Comparison of ENCODE assay signal across 10 cellular contexts in genomic region chr3:71127052-71127451, GRCh38.
DNase-seq lines count a peak whose midpoint lies in the region; ATAC-seq, FAIRE-seq and TF ChIP-seq lines count a peak whose summit lies in the region.
"Had no signal": no experiment of that assay in that cellular context is flagged by ENCODE, and none has a peak within 500 bp of the region (broad histone marks: within the 10 kb centered on the region; RNA-seq: fewer than 3 reads in every experiment).

No MANE protein-coding gene starts in this region.

- DNase-seq in Calu3 (no peak), psoas muscle (no peak), kidney (no peak)
- DNase-seq: mucosa of descending colon, PC-3 had no signal

- H3K4me2 ChIP-seq in SU-DHL-6 (ENCODE audit: low read depth, low read length, poor library complexity, severe bottlenecking): peak overlapping the region; percentile 92

- BruUV-seq in Calu3 (replicated peaks; lab: Mats Ljungman, UMichigan): no TSS peak

- no peaks in the 10 kb centered on the region for H3K27me3 Mint-ChIP-seq in Calu3 (ENCODE audit: unreplicated experiment)

- H3K9ac ChIP-seq in SU-DHL-6 (ENCODE audit: low read length) (no peak overlapping the region), kidney (ENCODE audit: low read length in 2 of 2) (peak overlapping the region in 1 of 2 donors; percentile 2)

- no peaks in the 10 kb centered on the region for H3K4me1 ChIP-seq in esophagus (ENCODE audit: control insufficient read depth in 2 of 2, insufficient read depth in 2 of 2, low read length in 1 of 2)
- H3K4me1 ChIP-seq in psoas muscle: peaks cover 23% of the 10 kb centered on the region
- H3K4me1 ChIP-seq in kidney (ENCODE audit: control insufficient read depth in 1 of 2, insufficient read depth in 1 of 2, low read depth in 1 of 2, low read length in 2 of 2): peaks cover 4 to 11% of the 10 kb centered on the region in 2 donors

- no peaks in the 10 kb centered on the region for H3K36me3 ChIP-seq in SU-DHL-6 (ENCODE audit: low read length)
- H3K36me3 ChIP-seq in esophagus (ENCODE audit: control insufficient read depth in 2 of 2, insufficient read depth in 2 of 2, low read length in 1 of 2): no peaks in the 10 kb centered on the region
- H3K36me3 ChIP-seq in psoas muscle (ENCODE audit: insufficient read depth in 1 of 2, low read depth in 1 of 2): no peaks in the 10 kb centered on the region
- no peaks in the 10 kb centered on the region for H3K36me3 ChIP-seq in kidney (ENCODE audit: control insufficient read depth in 1 of 2, insufficient read depth in 2 of 2, low read length in 2 of 2)

- intact Hi-C loops in Calu3 (cut with micrococcal nuclease; ENCODE audit: unreplicated experiment): no loop called here
- intact Hi-C loops in psoas muscle (cut with DNase I): no loop called here
- intact Hi-C loops in kidney (cut with DNase I): no loop called here

- no peak overlapping the region for H3K4me3 ChIP-seq in SU-DHL-6 (ENCODE audit: insufficient read depth, low read length, poor library complexity, severe bottlenecking)
- peak overlapping the region in 1 of 2 donors; percentile 71 for H3K4me3 ChIP-seq in esophagus (ENCODE audit: low read depth in 1 of 2, low read length in 2 of 2)
- H3K4me3 ChIP-seq in psoas muscle: peak overlapping the region; percentile 19
- peak overlapping the region in 1 of 2 donors; percentile 2 for H3K4me3 ChIP-seq in kidney (ENCODE audit: low read length in 2 of 2)
- H3K4me3 ChIP-seq: mucosa of descending colon had no signal

- peaks cover 58% of the 10 kb centered on the region for H3K79me2 ChIP-seq in SU-DHL-6 (ENCODE audit: insufficient read depth, low read length)

- peaks cover 25% of the 10 kb centered on the region for H3K36me3 Mint-ChIP-seq in Calu3 (ENCODE audit: insufficient read depth, unreplicated experiment)

- H3K9me3 ChIP-seq in SU-DHL-6 (ENCODE audit: insufficient read depth, low read length) (no peaks in the 10 kb centered on the region), esophagus (ENCODE audit: control insufficient read depth in 2 of 2, insufficient read depth in 1 of 2, low read depth in 1 of 2, low read length in 1 of 2) (no peaks in the 10 kb centered on the region), psoas muscle (no peaks in the 10 kb centered on the region), kidney (ENCODE audit: control insufficient read depth in 1 of 2, low read length in 2 of 2) (no peaks in the 10 kb centered on the region)
- H3K9me3 ChIP-seq: mucosa of descending colon had no signal

- ATAC-seq in psoas muscle (no peak), HG02798 (IDR thresholded peaks at IDR 0.05; ENCODE audit: poor library complexity, unreplicated experiment) (no peak), GM21515 (IDR thresholded peaks at IDR 0.05; ENCODE audit: unreplicated experiment) (no peak), HG03159 (IDR thresholded peaks at IDR 0.05; ENCODE audit: unreplicated experiment) (no peak)
- ATAC-seq: PC-3 had no signal

- H3K9me2 ChIP-seq in SU-DHL-6 (replicated peaks; ENCODE audit: insufficient read depth, low read length): no peaks in the 10 kb centered on the region

- H3K27me3 ChIP-seq in SU-DHL-6 (ENCODE audit: low read length): no peaks in the 10 kb centered on the region
- no peaks in the 10 kb centered on the region for H3K27me3 ChIP-seq in esophagus (ENCODE audit: control insufficient read depth in 1 of 2, insufficient read depth in 2 of 2, low read length in 2 of 2)
- no peaks in the 10 kb centered on the region for H3K27me3 ChIP-seq in psoas muscle (ENCODE audit: insufficient read depth in 3 of 3, low read length in 2 of 3)

- H3K27ac ChIP-seq in SU-DHL-6 (ENCODE audit: low read depth, low read length): no peak overlapping the region
- peak overlapping the region; percentile 49 to 70 for H3K27ac ChIP-seq in esophagus (ENCODE audit: low read depth in 2 of 2, low read length in 1 of 2)
- peak overlapping the region; percentile 42 for H3K27ac ChIP-seq in psoas muscle
- no peak overlapping the region for H3K27ac ChIP-seq in kidney (ENCODE audit: low read depth in 2 of 2, low read length in 2 of 2)

- H3K9me3 Mint-ChIP-seq in Calu3 (ENCODE audit: low read depth, unreplicated experiment): no peaks in the 10 kb centered on the region

- no peak overlapping the region for H2AFZ ChIP-seq in SU-DHL-6 (ENCODE audit: low read depth, low read length, severe bottlenecking)

- no peak for FAIRE-seq in kidney (lab: Jason Lieb, UNC)

- TF ChIP-seq CTCF in Calu3 (IDR thresholded peaks at IDR 0.05; ENCODE audit: unreplicated experiment) (no peak), SU-DHL-6 (IDR thresholded peaks at IDR 0.05; ENCODE audit: insufficient read depth, low read length, poor library complexity, severe bottlenecking) (no peak), psoas muscle (IDR thresholded peaks at IDR 0.05) (no peak), kidney (IDR thresholded peaks at IDR 0.05; ENCODE audit: borderline replicate concordance, extremely low read depth, insufficient read depth) (no peak)

- WGBS in esophagus, 2 donors: 40 to 43% methylated on average over 4 of the region's 4 CpGs
- WGBS in psoas muscle, 3 donors: 67 to 83% (median 80%) methylated on average over 4 of the region's 4 CpGs

- no peaks in the 10 kb centered on the region for H4K20me1 ChIP-seq in SU-DHL-6 (ENCODE audit: low read depth, low read length)

- CTCF ChIA-PET in Calu3 (lab: Charles Lee): interaction anchor here (0.7 to 1.0 kb wide), 2 partner anchors 88 to 410 kb away, joined by 3 to 4 read pairs; no protein-coding TSS in a partner anchor

- H3F3A ChIP-seq in SU-DHL-6 (ENCODE audit: insufficient read depth): no peaks in the 10 kb centered on the region; the same call in 1 of the 2 replicates

- H3K4me3 Mint-ChIP-seq in Calu3 (ENCODE audit: low read depth, unreplicated experiment): peak overlapping the region; percentile 88

- peaks cover 43% of the 10 kb centered on the region for H3K4me1 Mint-ChIP-seq in Calu3 (ENCODE audit: low read depth, unreplicated experiment)

- peak overlapping the region; percentile 89 for H3K27ac Mint-ChIP-seq in Calu3 (ENCODE audit: unreplicated experiment)

Comparison
In these comparisons a context has a peak if more than half of its experiments do, and no peak if none do; other contexts are left out.
1. H3K27ac ChIP-seq: peak in esophagus (2 of 2) and psoas muscle (single experiment); none in SU-DHL-6 (single experiment) and kidney (0 of 2).